Comparison of ENCODE assay signal across 8 cellular contexts in genomic region chr12:120110550-120111501, GRCh38. TPM values are rescaled to one million over a fixed set of nuclear protein-coding genes. Genes with fewer than 3 reads are reported as not detected.
DNase-seq lines count a peak whose midpoint lies in the region; ATAC-seq lines count a peak whose summit lies in the region.

No MANE protein-coding gene starts in this region.

- ATAC-seq in CD4-positive, CD25-positive, alpha-beta regulatory T cell (ENCODE audit: low read depth in 2 of 2) = peak; percentile 88
- peak; percentile 72 for ATAC-seq in GM21390 (IDR thresholded peaks at IDR 0.05; ENCODE audit: unreplicated experiment)
- ATAC-seq in stimulated activated memory B cell treated with anti-CD40 and anti-IgM and Interleukin-4, amounts not matched to agents 10 μg/mL and 1 μg/mL and 100 μg/mL, for 72 hours = peak; percentile 92

- peak overlapping the region; percentile 48 to 94 (median 94) for H3K27ac Mint-ChIP-seq in CD4-positive, CD25-positive, alpha-beta regulatory T cell
- peak overlapping the region; percentile 54 for H3K27ac Mint-ChIP-seq in stimulated activated memory B cell treated with anti-CD40 and anti-IgM and Interleukin-4, amounts not matched to agents 10 μg/mL and 1 μg/mL and 100 μg/mL, for 72 hours

- peak overlapping the region; percentile 65 for H3K9ac ChIP-seq in iPS-15b (ENCODE audit: low read depth, low read length)

- H3K4me3 ChIP-seq in CD4-positive, CD25-positive, alpha-beta regulatory T cell (ENCODE audit: low read depth, low read length) = peak overlapping the region; percentile 53
- H3K4me3 ChIP-seq in iPS-15b (ENCODE audit: low read depth, low read length) = no peak overlapping the region

- no peaks in the 10 kb centered on the region for H3K9me3 ChIP-seq in CD4-positive, CD25-positive, alpha-beta regulatory T cell (ENCODE audit: control insufficient read depth in 2 of 2, low read length in 2 of 2)
- H3K9me3 ChIP-seq in iPS-15b (ENCODE audit: control insufficient read depth, insufficient read depth, low read length) = no peaks in the 10 kb centered on the region

- peaks cover 22 to 88% (median 71%) of the 10 kb centered on the region in 4 donors for H3K4me1 Mint-ChIP-seq in CD4-positive, CD25-positive, alpha-beta regulatory T cell
- H3K4me1 Mint-ChIP-seq in stimulated activated memory B cell treated with anti-CD40 and anti-IgM and Interleukin-4, amounts not matched to agents 10 μg/mL and 1 μg/mL and 100 μg/mL, for 72 hours = peaks cover 72% of the 10 kb centered on the region

- H3K27me3 ChIP-seq in CD4-positive, CD25-positive, alpha-beta regulatory T cell (ENCODE audit: control insufficient read depth, insufficient read depth, low read length) = no peaks in the 10 kb centered on the region
- H3K27me3 ChIP-seq in iPS-15b (ENCODE audit: control insufficient read depth, insufficient read depth, low read length) = no peaks in the 10 kb centered on the region

- peaks cover 23% of the 10 kb centered on the region for H3K36me3 ChIP-seq in CD4-positive, CD25-positive, alpha-beta regulatory T cell (ENCODE audit: control insufficient read depth, insufficient read depth, low read length)
- peaks cover 3% of the 10 kb centered on the region for H3K36me3 ChIP-seq in iPS-15b (ENCODE audit: control insufficient read depth, insufficient read depth, low read length)

- DNase-seq in CD4-positive, CD25-positive, alpha-beta regulatory T cell = peak; percentile 24 to 75 (median 48)
- DNase-seq in KBM-7 (peak; percentile 82), DMS53 (lab: John Stamatoyannopoulos, UW) (no peak), ecto neural progenitor cell (ENCODE audit: low spot score) (no peak)
- DNase-seq in activated T-cell treated with anti-CD3 and anti-CD28 coated beads, Interleukin-2, amount 50 U/mL, for 1 hour = peak; percentile 59

- H3K4me1 ChIP-seq in CD4-positive, CD25-positive, alpha-beta regulatory T cell (ENCODE audit: control insufficient read depth, insufficient read depth, low read length, poor library complexity, severe bottlenecking) = peaks cover 73% of the 10 kb centered on the region
- H3K4me1 ChIP-seq in iPS-15b (ENCODE audit: control insufficient read depth, insufficient read depth, low read length) = peaks cover 14% of the 10 kb centered on the region

- H3K4me3 Mint-ChIP-seq in CD4-positive, CD25-positive, alpha-beta regulatory T cell = peak overlapping the region; percentile 82 to 91 (median 86)
- H3K4me3 Mint-ChIP-seq in stimulated activated memory B cell treated with anti-CD40 and anti-IgM and Interleukin-4, amounts not matched to agents 10 μg/mL and 1 μg/mL and 100 μg/mL, for 72 hours = peak overlapping the region; percentile 57

- peaks cover 32% of the 10 kb centered on the region for H3K36me3 Mint-ChIP-seq in CD4-positive, CD25-positive, alpha-beta regulatory T cell
- H3K36me3 Mint-ChIP-seq in stimulated activated memory B cell treated with anti-CD40 and anti-IgM and Interleukin-4, amounts not matched to agents 10 μg/mL and 1 μg/mL and 100 μg/mL, for 72 hours = peaks cover 52% of the 10 kb centered on the region

- in situ Hi-C loops in KBM-7 (cut with MboI; ENCODE audit: low pct_unique_long_range_greater_than_20kb, low sequenced_read_pairs) = no loop called here

- peak overlapping the region; percentile 68 for H3K27ac ChIP-seq in CD4-positive, CD25-positive, alpha-beta regulatory T cell (ENCODE audit: insufficient read depth, low read length, poor library complexity, severe bottlenecking)

- H3K9me3 Mint-ChIP-seq in CD4-positive, CD25-positive, alpha-beta regulatory T cell = peaks cover 0 to 2% (median 0%) of the 10 kb centered on the region in 7 donors
- H3K9me3 Mint-ChIP-seq in stimulated activated memory B cell treated with anti-CD40 and anti-IgM and Interleukin-4, amounts not matched to agents 10 μg/mL and 1 μg/mL and 100 μg/mL, for 72 hours = no peaks in the 10 kb centered on the region

- H3K27me3 Mint-ChIP-seq in CD4-positive, CD25-positive, alpha-beta regulatory T cell = peaks cover 9% of the 10 kb centered on the region
- H3K27me3 Mint-ChIP-seq in stimulated activated memory B cell treated with anti-CD40 and anti-IgM and Interleukin-4, amounts not matched to agents 10 μg/mL and 1 μg/mL and 100 μg/mL, for 72 hours = no peaks in the 10 kb centered on the region

RNA-seq across cellular contexts. Expression of gene RAB35, which starts 5.7 kb away (rescaled TPM):
- 85.5 TPM for total RNA-seq in CD4-positive, CD25-positive, alpha-beta regulatory T cell
- polyA plus RNA-seq in CD4-positive, CD25-positive, alpha-beta regulatory T cell = 10 to 100 TPM; 25.2 to 37.0 (median 27.1) TPM

Comparison
In these comparisons a context has a peak if more than half of its experiments do, and no peak if none do; other contexts are left out.
1. DNase-seq: peak in CD4-positive, CD25-positive, alpha-beta regulatory T cell (3 of 3), KBM-7 (single experiment) and activated T-cell treated with anti-CD3 and anti-CD28 coated beads, Interleukin-2, amount 50 U/mL, for 1 hour (single experiment); none in DMS53 (single experiment) and ecto neural progenitor cell (single experiment).
2. Peak in every context shown above with its lines, with median percentiles within 50 percentile points of each other: ATAC-seq.